In the genomic region with DNA sequence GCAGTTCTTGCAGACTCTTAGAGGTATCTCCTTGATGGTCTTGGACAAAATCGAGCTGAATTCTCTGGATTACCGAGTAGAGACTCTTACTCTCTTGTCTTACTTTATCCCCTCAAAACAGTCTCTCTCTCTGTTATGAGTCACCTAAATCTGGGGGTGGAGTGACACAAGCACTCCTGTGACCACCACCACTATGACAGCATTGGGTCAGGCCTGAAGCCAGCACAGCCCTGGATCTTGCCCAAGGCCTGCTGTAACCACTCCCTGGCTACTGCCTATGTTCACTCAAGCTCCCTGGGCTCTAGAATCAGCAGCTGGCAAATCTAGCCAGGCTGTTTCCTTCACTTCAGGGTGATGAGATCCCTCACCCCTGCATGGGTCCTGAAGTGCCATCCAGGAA, we compare ENCODE assay signal across 16 cellular contexts.
"Had no signal": no experiment of that assay in that cellular context is flagged by ENCODE, and none has a peak within 500 bp of the region (broad histone marks: within the 10 kb centered on the region; RNA-seq: fewer than 3 reads in every experiment).

No MANE protein-coding gene starts in this region.

- H3K36me3 ChIP-seq: ascending aorta, heart right ventricle, pancreas, right atrium auricular region, upper lobe of right lung had no signal

- H3K27ac ChIP-seq: ascending aorta, heart right ventricle, pancreas, psoas muscle, right atrium auricular region, upper lobe of right lung had no signal

- H3K27me3 ChIP-seq: ascending aorta, heart right ventricle, pancreas, right atrium auricular region, upper lobe of right lung had no signal

- H3K9me3 ChIP-seq: ascending aorta, pancreas, upper lobe of right lung had no signal

- H3K4me1 ChIP-seq: ascending aorta, heart right ventricle, pancreas, psoas muscle, right atrium auricular region, upper lobe of right lung had no signal

- H3K4me3 ChIP-seq: ascending aorta, heart right ventricle, pancreas, psoas muscle, right atrium auricular region, upper lobe of right lung had no signal

- DNase-seq: activated gamma-delta T cell treated with Interleukin-2 at 50 U/mL for 16 hours; activated T-cell treated with anti-CD3 and anti-CD28 coated beads, Interleukin-2, amount 50 U/mL, for 1 hour; caudate nucleus; dermis blood vessel endothelial cell; effector CD8-positive, alpha-beta T cell; heart right ventricle; islet precursor cell; left cardiac atrium; pancreas; psoas muscle; stimulated activated CD4-positive, alpha-beta T cell treated with anti-CD3 and anti-CD28 coated beads, Interleukin-4, amount 100 ng/mL, for 4 hours; stimulated activated naive CD8-positive, alpha-beta T cell treated with anti-CD3 and anti-CD28 coated beads, Interleukin-15, Interleukin-2, amounts not matched to agents 100 U/mL and 50 U/mL, for 24 hours; T-cell; upper lobe of right lung had no signal
